ENCODE assay signal across 8 cellular contexts in genomic region chr10:17453377-17454091, GRCh38. TPM values are rescaled to one million over a fixed set of nuclear protein-coding genes. Genes with fewer than 3 reads are reported as not detected.
DNase-seq lines count a peak whose midpoint lies in the region; ATAC-seq and TF ChIP-seq lines count a peak whose summit lies in the region.

No MANE protein-coding gene starts in this region.

- TF ChIP-seq CTCF in WI38 (IDR thresholded peaks at IDR 0.05; ENCODE audit: low read depth, low read length) (no peak), colonic mucosa (IDR thresholded peaks at IDR 0.05) (no peak), right lobe of liver (IDR thresholded peaks at IDR 0.05) (no peak)

- H3K36me3 ChIP-seq in ES-I3 (ENCODE audit: insufficient read depth, low read length) (no peaks in the 10 kb centered on the region), colonic mucosa (no peaks in the 10 kb centered on the region), right lobe of liver (no peaks in the 10 kb centered on the region)

- peaks cover 8 to 12% of the 10 kb centered on the region in 2 donors for H3K9me3 Mint-ChIP-seq in stimulated activated naive CD8-positive, alpha-beta T cell treated with anti-CD3 and anti-CD28 coated beads, Interleukin-15, amount 100 ng/mL, for 72 hours

- H3K27me3 Mint-ChIP-seq in stimulated activated naive CD8-positive, alpha-beta T cell treated with anti-CD3 and anti-CD28 coated beads, Interleukin-15, amount 100 ng/mL, for 72 hours: peaks cover 56% of the 10 kb centered on the region

- ATAC-seq in HG03045 (IDR thresholded peaks at IDR 0.05; ENCODE audit: unreplicated experiment) (peak; percentile 27), right lobe of liver (peak; percentile 61 to 75 (median 70))
- ATAC-seq in stimulated activated naive CD8-positive, alpha-beta T cell treated with anti-CD3 and anti-CD28 coated beads, Interleukin-15, amount 100 ng/mL, for 72 hours: peak; percentile 74

- no peak overlapping the region for H3K27ac Mint-ChIP-seq in stimulated activated naive CD8-positive, alpha-beta T cell treated with anti-CD3 and anti-CD28 coated beads, Interleukin-15, amount 100 ng/mL, for 72 hours

- H3K9ac ChIP-seq in ES-I3 (ENCODE audit: low read depth, low read length) (peak overlapping the region; percentile 74), colonic mucosa (ENCODE audit: low read depth in 2 of 2, low read length in 2 of 2) (peak overlapping the region; percentile 5 to 43)

- H3K9me3 ChIP-seq in ES-I3 (ENCODE audit: control insufficient read depth, insufficient read depth, low read length) (peaks cover 12% of the 10 kb centered on the region), colonic mucosa (no peaks in the 10 kb centered on the region), right lobe of liver (no peaks in the 10 kb centered on the region)

- intact Hi-C loops in colonic mucosa (cut with DNase I) (no loop called here), right lobe of liver (cut with DNase I) (no loop called here)

- H3K4me3 Mint-ChIP-seq in stimulated activated naive CD8-positive, alpha-beta T cell treated with anti-CD3 and anti-CD28 coated beads, Interleukin-15, amount 100 ng/mL, for 72 hours: peak overlapping the region; percentile 79 to 88

- DNase-seq in colonic mucosa: peak; percentile 61
- DNase-seq in right lobe of liver: peak in 2 of 3 donors; percentile 44 to 59
- DNase-seq in stimulated activated naive CD8-positive, alpha-beta T cell treated with anti-CD3 and anti-CD28 coated beads, Interleukin-15, amount 100 ng/mL, for 72 hours: peak; percentile 22 to 50
- no peak for DNase-seq in NCI-H128 (lab: John Stamatoyannopoulos, UW; ENCODE audit: unreplicated experiment)
- no peak for DNase-seq in SKM-1 (lab: John Stamatoyannopoulos, UW; ENCODE audit: unreplicated experiment)

- H3K4me1 Mint-ChIP-seq in stimulated activated naive CD8-positive, alpha-beta T cell treated with anti-CD3 and anti-CD28 coated beads, Interleukin-15, amount 100 ng/mL, for 72 hours: peaks cover 23% of the 10 kb centered on the region

- peak overlapping the region; percentile 60 for H3K4me3 ChIP-seq in WI38 (ENCODE audit: low read depth, low read length)
- peak overlapping the region; percentile 41 for H3K4me3 ChIP-seq in colonic mucosa
- peak overlapping the region in 2 of 3 donors; percentile 23 to 42 for H3K4me3 ChIP-seq in right lobe of liver

- H3K27ac ChIP-seq in colonic mucosa: no peak overlapping the region
- H3K27ac ChIP-seq in right lobe of liver: peak overlapping the region in 1 of 3 donors; percentile 24

- 3% methylated on average over 31 of the region's 66 CpGs for WGBS in right lobe of liver (ENCODE audit: insufficient coverage, low coverage, low lambda C conversion rate, missing lambda C conversion rate)

- TF ChIP-seq POLR2A in right lobe of liver (IDR thresholded peaks at IDR 0.05): no peak

- peaks cover 15% of the 10 kb centered on the region for H3K4me1 ChIP-seq in ES-I3 (ENCODE audit: insufficient read depth, low read length)
- no peaks in the 10 kb centered on the region for H3K4me1 ChIP-seq in colonic mucosa
- peaks cover 0 to 9% (median 0%) of the 10 kb centered on the region in 4 donors for H3K4me1 ChIP-seq in right lobe of liver

- H3K27me3 ChIP-seq in colonic mucosa: peaks cover 7% of the 10 kb centered on the region
- peaks cover 0 to 9% of the 10 kb centered on the region in 2 donors for H3K27me3 ChIP-seq in right lobe of liver

RNA-seq across cellular contexts. Expression of gene ST8SIA6, which starts 0.9 kb away (rescaled TPM):
- 1 to 10 TPM in 1 of 2 donors, under 1 TPM in 1; 0.94 to 3.5 TPM for total RNA-seq in colonic mucosa
- total RNA-seq in right lobe of liver: 1 to 10 TPM in 4 of 6 experiments, under 1 TPM in 2; 0.39 to 2.2 (median 1.4) TPM

Comparison
In these comparisons a context has a peak if more than half of its experiments do, and no peak if none do; other contexts are left out.
1. DNase-seq: peak in colonic mucosa (single experiment), right lobe of liver (2 of 3) and stimulated activated naive CD8-positive, alpha-beta T cell treated with anti-CD3 and anti-CD28 coated beads, Interleukin-15, amount 100 ng/mL, for 72 hours (2 of 2); none in NCI-H128 (single experiment) and SKM-1 (single experiment).
2. Peak in every context shown above with its lines, with median percentiles within 50 percentile points of each other: ATAC-seq and H3K4me3 ChIP-seq.